In genomic region chr20:17498181-17498580, GRCh38 we compare ENCODE assay signal across 19 cellular contexts. TPM values are rescaled to one million over a fixed set of nuclear protein-coding genes. Genes with fewer than 3 reads are reported as not detected.
DNase-seq lines count a peak whose midpoint lies in the region; ATAC-seq and TF ChIP-seq lines count a peak whose summit lies in the region.
"Had no signal": no experiment of that assay in that cellular context is flagged by ENCODE, and none has a peak within 500 bp of the region (broad histone marks: within the 10 kb centered on the region; RNA-seq: fewer than 3 reads in every experiment).

No MANE protein-coding gene starts in this region.

- DNase-seq in HFFc6 (peak; percentile 25), NCI-H345 (lab: John Stamatoyannopoulos, UW) (peak; percentile 68), chondrocyte (ENCODE audit: low spot score) (no peak), osteoblast (ENCODE audit: insufficient read length, low spot score, missing footprints) (no peak), COR-L47 (lab: John Stamatoyannopoulos, UW) (no peak), SK-N-DZ (ENCODE audit: low spot score) (no peak), SIG-M5 treated with dmso at 0.1 percent for 504 hours (lab: John Stamatoyannopoulos, UW; ENCODE audit: unreplicated experiment) (no peak)
- no peak for DNase-seq in natural killer cell treated with Interleukin-12 subunit alpha and Interleukin-12 subunit beta and Interleukin-15 and Interleukin-18, amount 100 ng/mL, for 72 hours (ENCODE audit: low spot score)
- DNase-seq: activated CD4-positive, alpha-beta T cell treated with anti-CD3 and anti-CD28 coated beads, Interleukin-2, amount 50 U/mL, for 1 hour; activated naive CD8-positive, alpha-beta T cell treated with anti-CD3 and anti-CD28 coated beads for 36 hours; activated T-cell treated with anti-CD3 and anti-CD28 coated beads, Interleukin-2, amount 50 U/mL, for 24 hours; GOT3; NCI-H2171 treated with DMSO at 0.1 percent for 48 hours; ovary; stomach had no signal

- no peaks in the 10 kb centered on the region for H3K9me3 ChIP-seq in osteoblast (ENCODE audit: low read depth, low read length)
- H3K9me3 ChIP-seq: gastroesophageal sphincter, ovary, stomach, vagina had no signal

- peak overlapping the region; percentile 38 for H3K4me3 ChIP-seq in osteoblast (ENCODE audit: insufficient read depth, low read length)
- H3K4me3 ChIP-seq: gastroesophageal sphincter, ovary, stomach, vagina had no signal

- H3K79me2 ChIP-seq in osteoblast (ENCODE audit: insufficient read depth, low read length), result no peaks in the 10 kb centered on the region

- H3K27ac Mint-ChIP-seq in HFFc6, result peak overlapping the region; percentile 76; the same call in 1 of the 2 replicates
- H3K27ac Mint-ChIP-seq in chondrocyte (ENCODE audit: unreplicated experiment), result peak overlapping the region; percentile 71
- H3K27ac Mint-ChIP-seq in natural killer cell treated with Interleukin-12 subunit alpha and Interleukin-12 subunit beta and Interleukin-15 and Interleukin-18, amount 100 ng/mL, for 72 hours, result no peak overlapping the region
- H3K27ac Mint-ChIP-seq: activated naive CD8-positive, alpha-beta T cell treated with anti-CD3 and anti-CD28 coated beads for 36 hours; activated T-cell treated with anti-CD3 and anti-CD28 coated beads, Interleukin-2, amount 50 U/mL, for 24 hours; dendritic cell treated with granulocyte-macrophage colony-stimulating factor and Interleukin-4, amounts not matched to agents 40 ng/mL and 50 ng/mL, for 4 days had no signal

- H3K36me3 Mint-ChIP-seq in HFFc6 (ENCODE audit: low read depth), result no peaks in the 10 kb centered on the region
- peaks cover 12% of the 10 kb centered on the region for H3K36me3 Mint-ChIP-seq in chondrocyte (ENCODE audit: low read depth)
- no peaks in the 10 kb centered on the region for H3K36me3 Mint-ChIP-seq in natural killer cell treated with Interleukin-12 subunit alpha and Interleukin-12 subunit beta and Interleukin-15 and Interleukin-18, amount 100 ng/mL, for 72 hours
- H3K36me3 Mint-ChIP-seq: activated naive CD8-positive, alpha-beta T cell treated with anti-CD3 and anti-CD28 coated beads for 36 hours; brain had no signal

- peaks cover 5% of the 10 kb centered on the region for H3K4me1 ChIP-seq in osteoblast (ENCODE audit: insufficient read depth, low read length)
- H3K4me1 ChIP-seq: vagina had no signal

- H3K27me3 ChIP-seq in osteoblast (ENCODE audit: insufficient read depth, low read length), result peaks cover 6% of the 10 kb centered on the region
- H3K27me3 ChIP-seq: gastroesophageal sphincter, ovary, stomach, vagina had no signal

- peaks cover 19% of the 10 kb centered on the region for H3K4me1 Mint-ChIP-seq in HFFc6 (ENCODE audit: low read depth)
- peaks cover 16% of the 10 kb centered on the region for H3K4me1 Mint-ChIP-seq in chondrocyte (ENCODE audit: low read depth)
- H3K4me1 Mint-ChIP-seq in natural killer cell treated with Interleukin-12 subunit alpha and Interleukin-12 subunit beta and Interleukin-15 and Interleukin-18, amount 100 ng/mL, for 72 hours (ENCODE audit: low read depth in 2 of 2), result no peaks in the 10 kb centered on the region
- H3K4me1 Mint-ChIP-seq: activated naive CD8-positive, alpha-beta T cell treated with anti-CD3 and anti-CD28 coated beads for 36 hours had no signal

- no peak for TF ChIP-seq CTCF in HFFc6 (IDR thresholded peaks at IDR 0.05)
- TF ChIP-seq CTCF in chondrocyte (IDR thresholded peaks at IDR 0.05), result no peak
- no peak for TF ChIP-seq CTCF in osteoblast (IDR thresholded peaks at IDR 0.05; ENCODE audit: extremely low read depth, low read depth, low read length)

- no peak for ATAC-seq in natural killer cell treated with Interleukin-12 subunit alpha and Interleukin-12 subunit beta and Interleukin-15 and Interleukin-18, amount 100 ng/mL, for 72 hours
- ATAC-seq: gastroesophageal sphincter had no signal

- no peaks in the 10 kb centered on the region for H3K9me3 Mint-ChIP-seq in HFFc6
- peaks cover 3% of the 10 kb centered on the region for H3K9me3 Mint-ChIP-seq in chondrocyte (ENCODE audit: low read depth)
- H3K9me3 Mint-ChIP-seq in natural killer cell treated with Interleukin-12 subunit alpha and Interleukin-12 subunit beta and Interleukin-15 and Interleukin-18, amount 100 ng/mL, for 72 hours, result no peaks in the 10 kb centered on the region
- H3K9me3 Mint-ChIP-seq: activated naive CD8-positive, alpha-beta T cell treated with anti-CD3 and anti-CD28 coated beads for 36 hours; activated T-cell treated with anti-CD3 and anti-CD28 coated beads, Interleukin-2, amount 50 U/mL, for 24 hours; brain; dendritic cell treated with granulocyte-macrophage colony-stimulating factor and Interleukin-4, amounts not matched to agents 40 ng/mL and 50 ng/mL, for 4 days had no signal

- no peaks in the 10 kb centered on the region for H3K36me3 ChIP-seq in osteoblast (ENCODE audit: insufficient read depth, low read length)
- H3K36me3 ChIP-seq: gastroesophageal sphincter, ovary, stomach, vagina had no signal

- peak overlapping the region; percentile 37 for H2AFZ ChIP-seq in osteoblast (ENCODE audit: low read length)

- no peak overlapping the region for H3K27ac ChIP-seq in osteoblast (ENCODE audit: low read depth, low read length)
- H3K27ac ChIP-seq: ovary, stomach, vagina had no signal

- peak overlapping the region; percentile 67 for H3K4me2 ChIP-seq in osteoblast (ENCODE audit: insufficient read depth, low read length)

- H3K27me3 Mint-ChIP-seq in HFFc6 (ENCODE audit: insufficient read depth) (peaks cover 12% of the 10 kb centered on the region), chondrocyte (ENCODE audit: low read depth) (no peaks in the 10 kb centered on the region)
- no peaks in the 10 kb centered on the region for H3K27me3 Mint-ChIP-seq in natural killer cell treated with Interleukin-12 subunit alpha and Interleukin-12 subunit beta and Interleukin-15 and Interleukin-18, amount 100 ng/mL, for 72 hours
- H3K27me3 Mint-ChIP-seq: activated naive CD8-positive, alpha-beta T cell treated with anti-CD3 and anti-CD28 coated beads for 36 hours; activated T-cell treated with anti-CD3 and anti-CD28 coated beads, Interleukin-2, amount 50 U/mL, for 24 hours had no signal

- H3K4me3 Mint-ChIP-seq in HFFc6, result no peak overlapping the region
- H3K4me3 Mint-ChIP-seq in chondrocyte (ENCODE audit: unreplicated experiment), result peak overlapping the region; percentile 51
- H3K4me3 Mint-ChIP-seq in natural killer cell treated with Interleukin-12 subunit alpha and Interleukin-12 subunit beta and Interleukin-15 and Interleukin-18, amount 100 ng/mL, for 72 hours, result no peak overlapping the region
- H3K4me3 Mint-ChIP-seq: activated naive CD8-positive, alpha-beta T cell treated with anti-CD3 and anti-CD28 coated beads for 36 hours; activated T-cell treated with anti-CD3 and anti-CD28 coated beads, Interleukin-2, amount 50 U/mL, for 24 hours; brain; dendritic cell treated with granulocyte-macrophage colony-stimulating factor and Interleukin-4, amounts not matched to agents 40 ng/mL and 50 ng/mL, for 4 days had no signal

- H4K20me1 ChIP-seq in osteoblast (ENCODE audit: insufficient read depth, low read length), result no peaks in the 10 kb centered on the region

RNA-seq across cellular contexts. Expression of gene BFSP1, which starts 33.0 kb away (rescaled TPM):
- 1 to 10 TPM; 1.2 to 2.5 (median 1.8) TPM for total RNA-seq in HFFc6 (2021; fragmentation: NEBNext Ultra II Directional; extraction: Animal tissue kit (Norgen Biotek cat#: 25700))
- 9.6 to 14.4 TPM (median 11.7 TPM) in 3 replicates for total RNA-seq in chondrocyte
- 1.8 and 2.9 TPM in 2 replicates for total RNA-seq in osteoblast
- 0.45 TPM in 1 of 2 replicates, not detected in the other for polyA plus RNA-seq in SK-N-DZ (2014; cell fraction: cytosol; rRNA removed)
- polyA plus RNA-seq in SK-N-DZ (2014; cell fraction: nucleus; rRNA removed), result 0.32 TPM in 1 of 2 replicates, not detected in the other
- under 1 TPM; 0.14 to 0.20 TPM for total RNA-seq in natural killer cell treated with Interleukin-12 subunit alpha and Interleukin-12 subunit beta and Interleukin-15 and Interleukin-18, amount 100 ng/mL, for 72 hours

Comparison
In these comparisons a context has a peak if more than half of its experiments do, and no peak if none do; other contexts are left out.
1. DNase-seq: peak in HFFc6 (single experiment) and NCI-H345 (single experiment); none in chondrocyte (single experiment), osteoblast (single experiment), COR-L47 (single experiment), SK-N-DZ (single experiment), SIG-M5 treated with dmso at 0.1 percent for 504 hours (single experiment) and natural killer cell treated with Interleukin-12 subunit alpha and Interleukin-12 subunit beta and Interleukin-15 and Interleukin-18, amount 100 ng/mL, for 72 hours (single experiment).
2. H3K27ac Mint-ChIP-seq: peak in HFFc6 (single experiment) and chondrocyte (single experiment); none in natural killer cell treated with Interleukin-12 subunit alpha and Interleukin-12 subunit beta and Interleukin-15 and Interleukin-18, amount 100 ng/mL, for 72 hours (0 of 2).